ENCODE assay signal across 20 cellular contexts in genomic region chr16:47888734-47889133, GRCh38.
"Had no signal": no experiment of that assay in that cellular context is flagged by ENCODE, and none has a peak within 500 bp of the region (broad histone marks: within the 10 kb centered on the region; RNA-seq: fewer than 3 reads in every experiment).

No MANE protein-coding gene starts in this region.

- H3K4me1 ChIP-seq: lower lobe of right lung, stomach, transverse colon, vagina had no signal

- H3K4me3 ChIP-seq: lower lobe of right lung, stomach, transverse colon, vagina had no signal

- H3K4me1 Mint-ChIP-seq: activated CD4-positive, alpha-beta memory T cell treated with anti-CD3 and anti-CD28 coated beads, Interleukin-2, amount 10 ng/mL, durations not matched to agents 7 days and 5 days; activated CD4-positive, alpha-beta T cell treated with anti-CD3 and anti-CD28 coated beads, Interleukin-2, amount 10 ng/mL, durations not matched to agents 24 days and 14 days; activated naive CD8-positive, alpha-beta T cell treated with anti-CD3 and anti-CD28 coated beads, Interleukin-2, amount 50 U/mL, for 24 hours; stimulated activated memory B cell treated with anti-CD40 and anti-IgM and Interleukin-4, amounts not matched to agents 10 μg/mL and 1 μg/mL and 100 μg/mL, for 72 hours had no signal

- H3K36me3 Mint-ChIP-seq: stimulated activated memory B cell treated with anti-CD40 and anti-IgM and Interleukin-4, amounts not matched to agents 10 μg/mL and 1 μg/mL and 100 μg/mL, for 72 hours had no signal

- H3K27ac Mint-ChIP-seq: activated CD4-positive, alpha-beta memory T cell treated with anti-CD3 and anti-CD28 coated beads, Interleukin-2, amount 10 ng/mL, durations not matched to agents 7 days and 5 days; activated CD4-positive, alpha-beta T cell treated with anti-CD3 and anti-CD28 coated beads, Interleukin-2, amount 10 ng/mL, durations not matched to agents 24 days and 14 days; activated naive CD8-positive, alpha-beta T cell treated with anti-CD3 and anti-CD28 coated beads, Interleukin-2, amount 50 U/mL, for 24 hours; nephron; stimulated activated memory B cell treated with anti-CD40 and anti-IgM and Interleukin-4, amounts not matched to agents 10 μg/mL and 1 μg/mL and 100 μg/mL, for 72 hours had no signal

- H3K36me3 ChIP-seq: lower lobe of right lung, stomach, transverse colon, vagina had no signal

- H3K9me3 ChIP-seq: lower lobe of right lung, stomach, transverse colon, vagina had no signal

- H3K27me3 ChIP-seq: vagina had no signal

- ATAC-seq: activated CD4-positive, CD25-positive, alpha-beta regulatory T cell treated with anti-CD3 and anti-CD28 coated beads, Interleukin-2, amount 50 U/mL, for 24 hours; activated naive CD8-positive, alpha-beta T cell treated with anti-CD3 and anti-CD28 coated beads, Interleukin-2, amount 50 U/mL, for 24 hours; left lobe of liver; sciatic nerve; stimulated activated memory B cell treated with anti-CD40 and anti-IgM and Interleukin-4, amounts not matched to agents 10 μg/mL and 1 μg/mL and 100 μg/mL, for 72 hours had no signal

- DNase-seq: activated CD4-positive, alpha-beta memory T cell treated with anti-CD3 and anti-CD28 coated beads, Interleukin-2, amount 10 ng/mL, durations not matched to agents 7 days and 5 days; activated CD4-positive, alpha-beta T cell treated with anti-CD3 and anti-CD28 coated beads, Interleukin-2, amount 10 ng/mL, durations not matched to agents 24 days and 14 days; activated effector memory CD4-positive, alpha-beta T cell treated with anti-CD3 and anti-CD28 coated beads, Interleukin-2, amount 50 U/mL, for 16 hours; activated naive CD4-positive, alpha-beta T cell treated with anti-CD3 and anti-CD28 coated beads, Interleukin-2, amount 50 U/mL, for 16 hours; activated naive CD8-positive, alpha-beta T cell treated with anti-CD3 and anti-CD28 coated beads, Interleukin-2, amount 50 U/mL, for 24 hours; erythroblast; lower lobe of right lung; midbrain; nucleus accumbens; small intestine; stimulated activated CD4-positive, alpha-beta T cell treated with anti-CD3 and anti-CD28 coated beads, Interleukin-15, amount 100 ng/mL, for 24 hours; stomach; T-helper 2 cell; transverse colon had no signal

- H3K4me3 Mint-ChIP-seq: activated CD4-positive, alpha-beta memory T cell treated with anti-CD3 and anti-CD28 coated beads, Interleukin-2, amount 10 ng/mL, durations not matched to agents 7 days and 5 days; activated CD4-positive, alpha-beta T cell treated with anti-CD3 and anti-CD28 coated beads, Interleukin-2, amount 10 ng/mL, durations not matched to agents 24 days and 14 days; activated naive CD8-positive, alpha-beta T cell treated with anti-CD3 and anti-CD28 coated beads, Interleukin-2, amount 50 U/mL, for 24 hours; nephron; stimulated activated memory B cell treated with anti-CD40 and anti-IgM and Interleukin-4, amounts not matched to agents 10 μg/mL and 1 μg/mL and 100 μg/mL, for 72 hours had no signal

- H3K9me3 Mint-ChIP-seq: activated CD4-positive, alpha-beta memory T cell treated with anti-CD3 and anti-CD28 coated beads, Interleukin-2, amount 10 ng/mL, durations not matched to agents 7 days and 5 days; activated CD4-positive, alpha-beta T cell treated with anti-CD3 and anti-CD28 coated beads, Interleukin-2, amount 10 ng/mL, durations not matched to agents 24 days and 14 days; activated naive CD8-positive, alpha-beta T cell treated with anti-CD3 and anti-CD28 coated beads, Interleukin-2, amount 50 U/mL, for 24 hours had no signal

- H3K27ac ChIP-seq: lower lobe of right lung, stomach, transverse colon, vagina had no signal
